31 cellular contexts compared by ENCODE assay signal in the genomic region with DNA sequence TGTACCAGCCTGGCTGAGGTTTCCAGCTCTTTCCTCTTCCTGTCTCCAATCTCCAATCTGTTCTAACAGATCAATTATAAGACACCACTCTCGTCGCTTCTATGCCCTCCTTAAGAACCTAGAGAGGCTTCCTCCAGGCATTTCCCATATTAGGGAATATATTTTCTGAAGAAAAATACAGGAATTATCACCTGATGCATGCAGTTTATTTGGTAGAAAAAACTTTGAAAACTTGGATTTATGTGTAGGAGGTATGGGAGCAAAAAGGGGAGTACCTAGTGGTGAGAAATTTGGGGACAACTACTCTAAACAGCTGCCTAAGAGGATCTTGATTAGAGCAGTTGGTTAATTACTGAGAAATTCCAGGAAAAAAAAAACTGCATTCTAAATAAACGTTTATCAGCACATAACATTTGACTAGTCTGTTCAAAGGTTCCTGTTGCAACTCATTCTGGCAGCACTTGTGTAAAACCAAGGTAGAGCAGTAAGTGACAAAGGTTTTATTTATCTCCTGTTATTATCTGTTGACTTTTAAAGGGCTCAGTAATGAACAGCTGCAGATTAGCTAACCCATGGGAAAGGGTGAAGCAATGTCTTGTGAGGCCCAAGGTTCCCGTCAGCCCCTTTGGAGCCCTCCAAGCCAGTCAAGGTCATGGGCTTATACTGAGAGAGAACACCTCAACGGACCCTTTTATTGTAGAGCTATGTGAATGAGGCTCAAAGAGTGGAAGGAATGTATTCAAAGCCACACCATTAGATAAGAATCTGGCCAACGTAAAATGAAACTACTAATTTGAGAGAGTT. TPM values are rescaled to one million over a fixed set of nuclear protein-coding genes. Genes with fewer than 3 reads are reported as not detected.
DNase-seq lines count a peak whose midpoint lies in the region; ATAC-seq and TF ChIP-seq lines count a peak whose summit lies in the region.
"Had no signal": no experiment of that assay in that cellular context is flagged by ENCODE, and none has a peak within 500 bp of the region (broad histone marks: within the 10 kb centered on the region; RNA-seq: fewer than 3 reads in every experiment).

No MANE protein-coding gene starts in this region.

- H3K9ac ChIP-seq in duodenal mucosa (ENCODE audit: low read depth in 1 of 2, low read length in 2 of 2) = no peak overlapping the region
- H3K9ac ChIP-seq: BLaER1 treated with 17β-estradiol and CSF1 and Interleukin-3, amounts not matched to agents 10 nM and 100 nM; neural progenitor cell had no signal

- H3K9me3 Mint-ChIP-seq in T-helper 2 cell treated with Interferon-gamma antibody and Interleukin-4, amounts not matched to agents 5 μg/mL and 100 μg/mL, for 36 hours = no peaks in the 10 kb centered on the region
- H3K9me3 Mint-ChIP-seq in progenitor cell of endocrine pancreas (ENCODE audit: low read depth) = peaks cover 3% of the 10 kb centered on the region
- H3K9me3 Mint-ChIP-seq: activated naive CD4-positive, alpha-beta T cell treated with anti-CD3 and anti-CD28 coated beads for 36 hours; activated T-cell treated with anti-CD3 and anti-CD28 coated beads, Interleukin-2, amount 50 U/mL, for 72 hours; neural progenitor cell had no signal

- H3K4me3 ChIP-seq in duodenal mucosa (ENCODE audit: low read depth in 1 of 2, low read length in 2 of 2) (peak overlapping the region; percentile 19 to 39), muscle layer of duodenum (ENCODE audit: low read depth in 1 of 2, low read length in 2 of 2) (no peak overlapping the region)
- H3K4me3 ChIP-seq: BLaER1 treated with 17β-estradiol and CSF1 and Interleukin-3, amounts not matched to agents 10 nM and 100 nM; coronary artery; esophagus muscularis mucosa; heart right ventricle; neural progenitor cell; uterus had no signal

- TF ChIP-seq CTCF in progenitor cell of endocrine pancreas (IDR thresholded peaks at IDR 0.05; ENCODE audit: unreplicated experiment) = no peak

- peaks cover 13% of the 10 kb centered on the region for H3K4me1 Mint-ChIP-seq in T-helper 2 cell treated with Interferon-gamma antibody and Interleukin-4, amounts not matched to agents 5 μg/mL and 100 μg/mL, for 36 hours (ENCODE audit: low read depth)
- H3K4me1 Mint-ChIP-seq in progenitor cell of endocrine pancreas (ENCODE audit: low read depth) = peaks cover 10% of the 10 kb centered on the region
- H3K4me1 Mint-ChIP-seq: neural progenitor cell; stimulated activated naive B cell treated with anti-CD40 and anti-IgM and Interleukin-4, amounts not matched to agents 10 μg/mL and 1 μg/mL and 100 μg/mL, for 72 hours had no signal

- no peaks in the 10 kb centered on the region for H3K36me3 Mint-ChIP-seq in T-helper 2 cell treated with Interferon-gamma antibody and Interleukin-4, amounts not matched to agents 5 μg/mL and 100 μg/mL, for 36 hours (ENCODE audit: low read depth)
- H3K36me3 Mint-ChIP-seq in progenitor cell of endocrine pancreas (ENCODE audit: insufficient read depth) = no peaks in the 10 kb centered on the region
- H3K36me3 Mint-ChIP-seq: neural progenitor cell; stimulated activated naive B cell treated with anti-CD40 and anti-IgM and Interleukin-4, amounts not matched to agents 10 μg/mL and 1 μg/mL and 100 μg/mL, for 72 hours had no signal

- H3K27ac Mint-ChIP-seq in T-helper 2 cell treated with Interferon-gamma antibody and Interleukin-4, amounts not matched to agents 5 μg/mL and 100 μg/mL, for 36 hours = no peak overlapping the region
- no peak overlapping the region for H3K27ac Mint-ChIP-seq in progenitor cell of endocrine pancreas
- H3K27ac Mint-ChIP-seq: activated naive CD4-positive, alpha-beta T cell treated with anti-CD3 and anti-CD28 coated beads for 36 hours; activated T-cell treated with anti-CD3 and anti-CD28 coated beads, Interleukin-2, amount 50 U/mL, for 72 hours; effector memory CD8-positive, alpha-beta T cell; neural progenitor cell; stimulated activated naive B cell treated with anti-CD40 and anti-IgM and Interleukin-4, amounts not matched to agents 10 μg/mL and 1 μg/mL and 100 μg/mL, for 72 hours had no signal

- peaks cover 5% of the 10 kb centered on the region for H3K27me3 Mint-ChIP-seq in T-helper 2 cell treated with Interferon-gamma antibody and Interleukin-4, amounts not matched to agents 5 μg/mL and 100 μg/mL, for 36 hours (ENCODE audit: low read depth)
- H3K27me3 Mint-ChIP-seq in progenitor cell of endocrine pancreas = peaks cover 5% of the 10 kb centered on the region

- peak; percentile 66 for DNase-seq in HuH-7 (ENCODE audit: low spot score)
- DNase-seq in T-helper 2 cell treated with Interferon-gamma antibody and Interleukin-4, amounts not matched to agents 5 μg/mL and 100 μg/mL, for 36 hours (ENCODE audit: low spot score) = no peak
- no peak for DNase-seq in progenitor cell of endocrine pancreas (ENCODE audit: low spot score, unreplicated experiment)
- no peak for DNase-seq in ureter (ENCODE audit: low spot score)
- no peak for DNase-seq in mucosa of gallbladder (ENCODE audit: low spot score)
- DNase-seq: activated CD4-positive, alpha-beta T cell treated with anti-CD3 and anti-CD28 coated beads, Interleukin-2, amount 50 U/mL, for 4 hours; activated CD4-positive, CD25-positive, alpha-beta regulatory T cell; activated naive CD4-positive, alpha-beta T cell treated with anti-CD3 and anti-CD28 coated beads for 36 hours; activated T-cell treated with anti-CD3 and anti-CD28 coated beads, Interleukin-2, amount 50 U/mL, for 72 hours; amygdala; effector memory CD8-positive, alpha-beta T cell; foreskin keratinocyte; GDM1; heart right ventricle; NCI-H1048; NCI-H187 treated with DMSO at 0.1 percent for 48 hours; NCI-H69; posterior cingulate gyrus; stimulated activated naive B cell treated with anti-CD40 and anti-IgM and Interleukin-4, amounts not matched to agents 10 μg/mL and 1 μg/mL and 100 μg/mL, for 72 hours; uterus had no signal

- H3K27ac ChIP-seq in duodenal mucosa (ENCODE audit: low read depth, low read length) (peak overlapping the region; percentile 17), muscle layer of duodenum (ENCODE audit: low read length) (peak overlapping the region; percentile 47)
- H3K27ac ChIP-seq: BLaER1 treated with 17β-estradiol and CSF1 and Interleukin-3, amounts not matched to agents 10 nM and 100 nM; coronary artery; esophagus muscularis mucosa; foreskin keratinocyte; heart right ventricle; neural progenitor cell; uterus had no signal

- H3K27me3 ChIP-seq in duodenal mucosa (ENCODE audit: control insufficient read depth in 1 of 2, insufficient read depth in 2 of 2, low read length in 2 of 2) (no peaks in the 10 kb centered on the region), muscle layer of duodenum (ENCODE audit: low read depth, low read length) (no peaks in the 10 kb centered on the region)
- H3K27me3 ChIP-seq: BLaER1 treated with 17β-estradiol and CSF1 and Interleukin-3, amounts not matched to agents 10 nM and 100 nM; esophagus muscularis mucosa; neural progenitor cell; uterus had no signal

- H3K36me3 ChIP-seq in duodenal mucosa (ENCODE audit: control insufficient read depth in 1 of 2, insufficient read depth in 2 of 2, low read length in 2 of 2) (no peaks in the 10 kb centered on the region), muscle layer of duodenum (ENCODE audit: control insufficient read depth in 1 of 2, insufficient read depth in 2 of 2, low read length in 2 of 2) (no peaks in the 10 kb centered on the region)
- H3K36me3 ChIP-seq: BLaER1 treated with 17β-estradiol and CSF1 and Interleukin-3, amounts not matched to agents 10 nM and 100 nM; esophagus muscularis mucosa; heart right ventricle; neural progenitor cell; uterus had no signal

- peaks cover 16 to 32% of the 10 kb centered on the region in 2 donors for H3K4me1 ChIP-seq in duodenal mucosa (ENCODE audit: control insufficient read depth in 1 of 2, insufficient read depth in 2 of 2, low read length in 2 of 2)
- no peaks in the 10 kb centered on the region for H3K4me1 ChIP-seq in muscle layer of duodenum (ENCODE audit: control insufficient read depth in 1 of 2, insufficient read depth in 2 of 2, low read length in 2 of 2)
- H3K4me1 ChIP-seq: esophagus muscularis mucosa, foreskin keratinocyte, neural progenitor cell, uterus had no signal

- H3K4me3 Mint-ChIP-seq in T-helper 2 cell treated with Interferon-gamma antibody and Interleukin-4, amounts not matched to agents 5 μg/mL and 100 μg/mL, for 36 hours = peak overlapping the region; percentile 46
- no peak overlapping the region for H3K4me3 Mint-ChIP-seq in progenitor cell of endocrine pancreas (ENCODE audit: low read depth)
- H3K4me3 Mint-ChIP-seq: activated naive CD4-positive, alpha-beta T cell treated with anti-CD3 and anti-CD28 coated beads for 36 hours; activated T-cell treated with anti-CD3 and anti-CD28 coated beads, Interleukin-2, amount 50 U/mL, for 72 hours; effector memory CD8-positive, alpha-beta T cell; neural progenitor cell; stimulated activated naive B cell treated with anti-CD40 and anti-IgM and Interleukin-4, amounts not matched to agents 10 μg/mL and 1 μg/mL and 100 μg/mL, for 72 hours had no signal

- no peaks in the 10 kb centered on the region for H3K9me3 ChIP-seq in duodenal mucosa (ENCODE audit: control insufficient read depth in 1 of 2, low read length in 2 of 2)
- H3K9me3 ChIP-seq in muscle layer of duodenum (ENCODE audit: control insufficient read depth in 1 of 2, low read length in 2 of 2) = no peaks in the 10 kb centered on the region
- H3K9me3 ChIP-seq: esophagus muscularis mucosa, uterus had no signal

- ATAC-seq in HG03520 (IDR thresholded peaks at IDR 0.05; ENCODE audit: unreplicated experiment) = no peak
- ATAC-seq: activated T-cell treated with anti-CD3 and anti-CD28 coated beads, Interleukin-2, amount 50 U/mL, for 72 hours; effector memory CD8-positive, alpha-beta T cell; foreskin keratinocyte; HCT116; heart right ventricle; sciatic nerve; stimulated activated naive B cell treated with anti-CD40 and anti-IgM and Interleukin-4, amounts not matched to agents 10 μg/mL and 1 μg/mL and 100 μg/mL, for 72 hours had no signal

RNA-seq across cellular contexts. Expression of a gene that starts 36.4 kb away (rescaled TPM):
- total RNA-seq in progenitor cell of endocrine pancreas = not detected in 2 replicates
- total RNA-seq in ureter = 7.0 TPM
- total RNA-seq in mucosa of gallbladder = 45.8 TPM
- total RNA-seq: activated naive CD4-positive, alpha-beta T cell treated with anti-CD3 and anti-CD28 coated beads for 36 hours; activated T-cell treated with anti-CD3 and anti-CD28 coated beads, Interleukin-2, amount 50 U/mL, for 72 hours; foreskin keratinocyte; LHCN-M2; T-helper 2 cell treated with Interferon-gamma antibody and Interleukin-4, amounts not matched to agents 100 ng/mL and 5 ng/mL, for 36 hours had no signal

Comparison
In these comparisons a context has a peak if more than half of its experiments do, and no peak if none do; other contexts are left out.
1. H3K4me3 ChIP-seq: peak in duodenal mucosa (2 of 2); none in muscle layer of duodenum (0 of 2).